Comparison of ENCODE assay signal across 8 cellular contexts in genomic region chr1:67759692-67760029, GRCh38.
A peak's percentile ranks its signal among the peaks of the same experiment; 100 is the strongest.
DNase-seq lines count a peak whose midpoint lies in the region; ATAC-seq and TF ChIP-seq lines count a peak whose summit lies in the region.

No MANE protein-coding gene starts in this region.

- H3K4me3 Mint-ChIP-seq in activated naive CD4-positive, alpha-beta T cell treated with anti-CD3 and anti-CD28 coated beads, Interleukin-2, amount 10 ng/mL, durations not matched to agents 7 days and 5 days, result no peak overlapping the region

- no peaks in the 10 kb centered on the region for H3K36me3 Mint-ChIP-seq in activated naive CD4-positive, alpha-beta T cell treated with anti-CD3 and anti-CD28 coated beads, Interleukin-2, amount 10 ng/mL, durations not matched to agents 7 days and 5 days

- TF ChIP-seq CTCF in brain microvascular endothelial cell (IDR thresholded peaks at IDR 0.05; ENCODE audit: low read depth, low read length, missing control alignments) (no peak), dorsolateral prefrontal cortex (IDR thresholded peaks at IDR 0.05 in 54 of 56, conservative IDR thresholded peaks at IDR 0.05 in 2 of 56; ENCODE audit: low read depth in 1 of 56, partially characterized antibody in 56 of 56) (no peak)

- no peaks in the 10 kb centered on the region for H3K9me3 ChIP-seq in skeletal muscle satellite cell (replicated peaks; ENCODE audit: low read length)

- H3K36me3 ChIP-seq in brain microvascular endothelial cell (replicated peaks), result peaks cover 2% of the 10 kb centered on the region
- H3K36me3 ChIP-seq in skeletal muscle satellite cell (ENCODE audit: insufficient read depth, low read length), result peaks cover 12% of the 10 kb centered on the region

- H3K27me3 Mint-ChIP-seq in activated naive CD4-positive, alpha-beta T cell treated with anti-CD3 and anti-CD28 coated beads, Interleukin-2, amount 10 ng/mL, durations not matched to agents 7 days and 5 days, result peaks cover 23% of the 10 kb centered on the region

- no peak overlapping the region for H3K27ac Mint-ChIP-seq in activated naive CD4-positive, alpha-beta T cell treated with anti-CD3 and anti-CD28 coated beads, Interleukin-2, amount 10 ng/mL, durations not matched to agents 7 days and 5 days

- CTCF ChIA-PET in activated naive CD4-positive, alpha-beta T cell treated with anti-CD3 and anti-CD28 coated beads, Interleukin-2, amount 10 ng/mL, durations not matched to agents 7 days and 5 days (lab: Charles Lee), result interaction anchor here (0.7 to 6.1 kb wide), 32 partner anchors 9 to 583 kb away, joined by 3 to 158 read pairs (median 5); no protein-coding TSS in a partner anchor

- ATAC-seq in GM19452 (IDR thresholded peaks at IDR 0.05; ENCODE audit: unreplicated experiment) (peak; percentile 12), HG03095 (IDR thresholded peaks at IDR 0.05; ENCODE audit: unreplicated experiment) (peak; percentile 34)

- H3K27ac ChIP-seq in brain microvascular endothelial cell (peak overlapping the region; percentile 77), dorsolateral prefrontal cortex (peak overlapping the region in 2 of 59 donors; percentile 16 to 37)

- no peak overlapping the region for H3K4me3 ChIP-seq in brain microvascular endothelial cell (ENCODE audit: low read depth, low read length)
- H3K4me3 ChIP-seq in skeletal muscle satellite cell (ENCODE audit: low read length), result no peak overlapping the region
- H3K4me3 ChIP-seq in dorsolateral prefrontal cortex, result no peak overlapping the region

- intact Hi-C loops in dorsolateral prefrontal cortex (cut with DNase I), result loop anchor here (1.0 to 10.0 kb wide), 5 partner anchors 72 to 585 kb away; partner anchors contain the start of gene GADD45A (in 2 of the 2)

- in situ Hi-C loops in brain microvascular endothelial cell (cut with HindIII; ENCODE audit: low pct_ligation_motif_present, low sequenced_read_pairs), result loop anchor here (25.0 kb wide), 1 partner anchor 222 kb away; no protein-coding TSS in a partner anchor

- peaks cover under 1% of the 10 kb centered on the region for H3K4me1 Mint-ChIP-seq in activated naive CD4-positive, alpha-beta T cell treated with anti-CD3 and anti-CD28 coated beads, Interleukin-2, amount 10 ng/mL, durations not matched to agents 7 days and 5 days

- peak overlapping the region; percentile 60 for H3K9ac ChIP-seq in skeletal muscle satellite cell (ENCODE audit: low read depth, low read length)

- H3K4me2 ChIP-seq in skeletal muscle satellite cell (ENCODE audit: low read length), result peak overlapping the region; percentile 44

- DNase-seq in brain microvascular endothelial cell, result no peak
- DNase-seq in activated naive CD4-positive, alpha-beta T cell treated with anti-CD3 and anti-CD28 coated beads, Interleukin-2, amount 10 ng/mL, durations not matched to agents 7 days and 5 days, result no peak
- DNase-seq in NCI-H187 treated with DMSO at 0.1 percent for 48 hours (lab: John Stamatoyannopoulos, UW), result no peak
- no peak for DNase-seq in dorsolateral prefrontal cortex
- no peak for DNase-seq in GM19238 (ENCODE audit: insufficient read length, low spot score)

- no peaks in the 10 kb centered on the region for H3K9me3 Mint-ChIP-seq in activated naive CD4-positive, alpha-beta T cell treated with anti-CD3 and anti-CD28 coated beads, Interleukin-2, amount 10 ng/mL, durations not matched to agents 7 days and 5 days

- H3K4me1 ChIP-seq in skeletal muscle satellite cell (ENCODE audit: control insufficient read depth, insufficient read depth, low read length), result peaks cover 39% of the 10 kb centered on the region

- no peaks in the 10 kb centered on the region for H3K27me3 ChIP-seq in brain microvascular endothelial cell (replicated peaks)
- H3K27me3 ChIP-seq in skeletal muscle satellite cell (ENCODE audit: control insufficient read depth, insufficient read depth, low read length), result no peaks in the 10 kb centered on the region
- peaks cover 0 to 10% (median 0%) of the 10 kb centered on the region in 45 donors for H3K27me3 ChIP-seq in dorsolateral prefrontal cortex
